ENCODE assay signal across 19 cellular contexts in the genomic region with DNA sequence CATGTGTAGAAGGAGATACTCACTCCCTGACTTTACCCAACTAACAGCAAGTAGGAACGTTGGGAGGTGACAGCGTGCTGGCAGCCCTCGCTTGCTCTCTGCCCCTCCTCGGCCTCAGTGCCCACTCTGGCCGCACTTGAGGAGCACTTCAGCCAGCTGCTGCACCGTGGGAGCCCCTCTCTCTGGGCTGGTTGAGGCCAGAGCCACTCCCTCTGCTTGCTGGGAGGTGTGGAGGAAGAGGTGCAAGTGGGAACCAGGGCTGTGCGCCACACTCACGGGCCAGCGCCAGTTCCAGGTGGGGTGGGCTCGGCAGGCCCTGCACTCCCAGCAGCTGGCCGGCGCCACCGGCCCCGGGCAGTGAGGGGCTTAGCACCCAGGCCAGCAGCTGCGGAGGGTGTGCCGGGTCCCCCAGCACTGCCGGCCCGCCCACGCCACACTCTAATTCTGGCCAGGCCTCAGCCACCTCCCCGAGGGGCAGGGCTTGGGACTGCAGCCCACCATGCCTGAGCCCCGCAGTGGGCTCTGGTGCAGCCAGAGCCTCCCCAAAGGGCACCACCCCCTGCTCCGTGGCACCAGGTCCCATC.
DNase-seq lines count a peak whose midpoint lies in the region; ATAC-seq, FAIRE-seq and TF ChIP-seq lines count a peak whose summit lies in the region.
"Had no signal": no experiment of that assay in that cellular context is flagged by ENCODE, and none has a peak within 500 bp of the region (broad histone marks: within the 10 kb centered on the region; RNA-seq: fewer than 3 reads in every experiment).

No MANE protein-coding gene starts in this region.

- H3K9me3 ChIP-seq in H9 (ENCODE audit: control insufficient read depth, low read depth, low read length): no peaks in the 10 kb centered on the region
- H3K9me3 ChIP-seq in H1 (ENCODE audit: insufficient read depth in 2 of 2, low read depth in 1 of 2, low read length in 1 of 2): peaks cover 0 to 2% of the 10 kb centered on the region in 2 experiments; a peak in 2 of 4 replicates
- no peaks in the 10 kb centered on the region for H3K9me3 ChIP-seq in upper lobe of left lung

- H4K8ac ChIP-seq in H9 (replicated peaks; ENCODE audit: insufficient read length, low read depth, low read length) (no peak overlapping the region), H1 (ENCODE audit: extremely low read depth, insufficient read depth, low read length) (peak overlapping the region; percentile 53; the same call in 1 of the 2 replicates)

- H3K9me3 Mint-ChIP-seq in H9 (no peaks in the 10 kb centered on the region), immature natural killer cell (no peaks in the 10 kb centered on the region)

- TF ChIP-seq POLR2A in H1 (IDR thresholded peaks at IDR 0.05; ENCODE audit: control extremely low read depth in 1 of 2, low read depth in 2 of 2, low read length in 2 of 2) (no peak), upper lobe of left lung (IDR thresholded peaks at IDR 0.05) (no peak)

- H2BK120ac ChIP-seq in H9 (ENCODE audit: low read depth, low read length, poor library complexity, severe bottlenecking): no peak overlapping the region
- H2BK120ac ChIP-seq in H1 (replicated peaks; ENCODE audit: low read depth, low read length): no peak overlapping the region

- H3K27me3 ChIP-seq in H9 (ENCODE audit: insufficient read depth, low read length) (no peaks in the 10 kb centered on the region), H1 (replicated peaks in 1 of 4; ENCODE audit: control insufficient read depth in 3 of 4, extremely low read depth in 1 of 4, insufficient read depth in 3 of 4, low read length in 3 of 4) (no peaks in the 10 kb centered on the region), upper lobe of left lung (no peaks in the 10 kb centered on the region)

- no peak overlapping the region for H3K18ac ChIP-seq in H9 (ENCODE audit: insufficient read length, low read depth, low read length)
- no peak overlapping the region for H3K18ac ChIP-seq in H1 (ENCODE audit: extremely low read depth, low read length)

- H4K20me1 ChIP-seq in H9 (ENCODE audit: control insufficient read depth, insufficient read depth, insufficient read length) (no peaks in the 10 kb centered on the region), H1 (replicated peaks in 1 of 2; ENCODE audit: control insufficient read depth in 1 of 2, insufficient read depth in 2 of 2, low read length in 2 of 2) (no peaks in the 10 kb centered on the region)

- no peaks in the 10 kb centered on the region for H3K4me1 Mint-ChIP-seq in H9
- H3K4me1 Mint-ChIP-seq in immature natural killer cell: no peaks in the 10 kb centered on the region
- H3K4me1 Mint-ChIP-seq: CD4-positive, alpha-beta memory T cell had no signal

- H2BK15ac ChIP-seq in H9 (ENCODE audit: low read depth, low read length): no peak overlapping the region
- no peak overlapping the region for H2BK15ac ChIP-seq in H1 (ENCODE audit: low read length)

- no peak overlapping the region for H3K27ac ChIP-seq in H9 (ENCODE audit: insufficient read length, low read depth, low read length)
- no peak overlapping the region for H3K27ac ChIP-seq in H1 (ENCODE audit: low read depth, low read length)
- H3K27ac ChIP-seq in upper lobe of left lung: no peak overlapping the region

- H3K56ac ChIP-seq in H9 (ENCODE audit: insufficient read length, low read depth, low read length) (no peak overlapping the region), H1 (replicated peaks; ENCODE audit: insufficient read length, low read depth, low read length) (no peak overlapping the region)

- peak; percentile 23 for ATAC-seq in omental fat pad (ENCODE audit: low FRiP score)
- peak; percentile 10 to 41 for ATAC-seq in upper lobe of left lung (ENCODE audit: low FRiP score in 2 of 2)
- ATAC-seq in HG02763 (IDR thresholded peaks at IDR 0.05; ENCODE audit: unreplicated experiment): no peak
- ATAC-seq: HCT116 had no signal

- H3K23ac ChIP-seq in H9 (ENCODE audit: insufficient read length, low read depth, low read length): no peak overlapping the region
- H3K23ac ChIP-seq in H1 (ENCODE audit: insufficient read length): no peak overlapping the region

- H4K91ac ChIP-seq in H9 (ENCODE audit: insufficient read length, low read depth, low read length) (no peak overlapping the region), H1 (replicated peaks; ENCODE audit: insufficient read length, low read length) (no peak overlapping the region)

- no peak for DNase-seq in H9
- no peak for DNase-seq in H1 (ENCODE audit: low read depth in 1 of 2, low spot score in 2 of 2)
- DNase-seq in omental fat pad (ENCODE audit: low spot score): no peak
- DNase-seq in upper lobe of left lung: peak in 1 of 2 donors; percentile 75
- no peak for DNase-seq in immature natural killer cell
- no peak for DNase-seq in stimulated activated CD4-positive, alpha-beta T cell treated with anti-CD3 and anti-CD28 coated beads, Interleukin-4, amount 100 ng/mL, for 1 hour
- DNase-seq: C1 segment of cervical spinal cord; Calu3; CD4-positive, alpha-beta memory T cell; COR-L47; DMS53; DMS79 treated with DMSO at 0.1 percent for 48 hours; GF-D8; GOT3; H7 had no signal

- H3K23me2 ChIP-seq in H9 (ENCODE audit: insufficient read length, low read depth, low read length, poor library complexity, severe bottlenecking): no peaks in the 10 kb centered on the region
- H3K23me2 ChIP-seq in H1 (ENCODE audit: low read depth, low read length): peaks cover 2% of the 10 kb centered on the region; the same call in 1 of the 2 replicates

- no peak overlapping the region for H3K4me2 ChIP-seq in H9 (ENCODE audit: insufficient read depth, insufficient read length, low read length)
- no peak overlapping the region for H3K4me2 ChIP-seq in H1 (ENCODE audit: insufficient read depth in 1 of 2, low read depth in 2 of 2, low read length in 2 of 2)

- H3K27me3 Mint-ChIP-seq in H9 (ENCODE audit: low read depth): no peaks in the 10 kb centered on the region; the same call in 1 of the 2 replicates
- H3K27me3 Mint-ChIP-seq in immature natural killer cell (ENCODE audit: low read depth in 3 of 3): peaks cover 0 to 6% (median 0%) of the 10 kb centered on the region in 3 donors

- no peak overlapping the region; the same call in 1 of the 2 replicates for H3K14ac ChIP-seq in H9 (ENCODE audit: insufficient read depth, low read length)
- H3K14ac ChIP-seq in H1 (ENCODE audit: insufficient read length): no peak overlapping the region

- no peak overlapping the region for H3K4me3 Mint-ChIP-seq in H9
- H3K4me3 Mint-ChIP-seq in immature natural killer cell: no peak overlapping the region
- H3K4me3 Mint-ChIP-seq: CD4-positive, alpha-beta memory T cell had no signal

- H3K79me1 ChIP-seq in H9 (ENCODE audit: insufficient read depth, low read depth, low read length, poor library complexity, severe bottlenecking) (no peaks in the 10 kb centered on the region), H1 (ENCODE audit: low read depth, low read length) (no peaks in the 10 kb centered on the region)

- H2AFZ ChIP-seq in H9 (ENCODE audit: low read length) (no peak overlapping the region), H1 (ENCODE audit: low read length) (no peak overlapping the region)

- H4K5ac ChIP-seq in H9 (ENCODE audit: insufficient read length, low read depth, low read length) (no peak overlapping the region), H1 (ENCODE audit: insufficient read length, low read depth, low read length) (no peak overlapping the region)

- H3K9ac ChIP-seq in H9 (ENCODE audit: extremely low read depth, insufficient read length, low read length): no peak overlapping the region
- no peak overlapping the region for H3K9ac ChIP-seq in H1 (replicated peaks in 1 of 4; ENCODE audit: extremely low read depth in 1 of 4, low read depth in 3 of 4, low read length in 3 of 4)

- TF ChIP-seq RAD21 in H1 (IDR thresholded peaks at IDR 0.05 in 1 of 2, conservative IDR thresholded peaks at IDR 0.05 in 1 of 2; ENCODE audit: low read depth in 2 of 2, low read length in 2 of 2): no peak

- peak overlapping the region; percentile 30 for H2BK20ac ChIP-seq in H9 (ENCODE audit: low read depth, low read length, poor library complexity, severe bottlenecking)
- no peak overlapping the region for H2BK20ac ChIP-seq in H1 (ENCODE audit: low read length)

- H3K79me2 ChIP-seq in H9 (ENCODE audit: insufficient read depth, low read length): no peaks in the 10 kb centered on the region
- H3K79me2 ChIP-seq in H1 (ENCODE audit: control insufficient read depth in 1 of 2, insufficient read depth in 2 of 2, low read length in 2 of 2): no peaks in the 10 kb centered on the region

- H3K36me3 ChIP-seq in H1 (ENCODE audit: control insufficient read depth in 2 of 4, insufficient read depth in 4 of 4, low read length in 3 of 4) (no peaks in the 10 kb centered on the region), upper lobe of left lung (no peaks in the 10 kb centered on the region)

- H2BK12ac ChIP-seq in H9 (ENCODE audit: insufficient read length, low read depth, low read length) (no peak overlapping the region), H1 (ENCODE audit: low read depth, low read length) (no peak overlapping the region)

- POLR2A ChIA-PET in H1 (lab: Charles Lee; ENCODE audit: partially characterized antibody): no interaction called here

- H3K27ac Mint-ChIP-seq in H9 (no peak overlapping the region), immature natural killer cell (no peak overlapping the region)
- H3K27ac Mint-ChIP-seq: CD4-positive, alpha-beta memory T cell had no signal

- H3K4ac ChIP-seq in H9 (ENCODE audit: low read depth, low read length) (no peak overlapping the region; the same call in 1 of the 2 replicates), H1 (replicated peaks; ENCODE audit: insufficient read length, low read depth, low read length) (no peak overlapping the region)

- no peak overlapping the region for H3K4me3 ChIP-seq in H1 (ENCODE audit: extremely low read depth in 1 of 4, insufficient read depth in 2 of 4, low read depth in 3 of 4, low read length in 4 of 4)
- H3K4me3 ChIP-seq in upper lobe of left lung: no peak overlapping the region

- H2BK5ac ChIP-seq in H9 (ENCODE audit: insufficient read length, low read length): no peak overlapping the region
- no peak overlapping the region for H2BK5ac ChIP-seq in H1 (ENCODE audit: low read depth, low read length)

- TF ChIP-seq CTCF in H9 (conservative IDR thresholded peaks at IDR 0.05) (no peak), H1 (IDR thresholded peaks at IDR 0.05; ENCODE audit: control extremely low read depth in 1 of 3, insufficient read depth in 1 of 3, low read depth in 1 of 3, low read length in 3 of 3) (no peak), omental fat pad (IDR thresholded peaks at IDR 0.05) (no peak), upper lobe of left lung (IDR thresholded peaks at IDR 0.05) (no peak)

- CTCF ChIA-PET in H1 (lab: Charles Lee; ENCODE audit: partially characterized antibody): interaction anchor here (0.6 to 1.6 kb wide), 5 partner anchors 15 to 293 kb away, joined by 3 to 4 read pairs (median 3); no protein-coding TSS in a partner anchor

- no peaks in the 10 kb centered on the region for H3K4me1 ChIP-seq in H9 (ENCODE audit: insufficient read depth, low read length)
- H3K4me1 ChIP-seq in H1 (replicated peaks in 1 of 4; ENCODE audit: control insufficient read depth in 3 of 4, insufficient read depth in 4 of 4, low read length in 3 of 4): no peaks in the 10 kb centered on the region
- no peaks in the 10 kb centered on the region for H3K4me1 ChIP-seq in upper lobe of left lung

- H3T11ph ChIP-seq in H9 (ENCODE audit: low read length): no peak overlapping the region

- FAIRE-seq in H1 (lab: Jason Lieb, UNC): no peak
- FAIRE-seq: GM12891, GM18507 had no signal

- no CpG with 5 or more reads among the region's 22 CpGs for WGBS in H9 (ENCODE audit: extremely low coverage, insufficient read length, low lambda C conversion rate)
- WGBS in H1 (ENCODE audit: extremely low coverage in 1 of 2, insufficient coverage in 1 of 2, insufficient read length in 1 of 2, insufficient replicate concordance in 2 of 2, low coverage in 1 of 2, low lambda C conversion rate in 2 of 2, missing lambda C conversion rate in 1 of 2), 2 experiments: 85% methylated on average over 16 of the region's 22 CpGs; no CpG with 5 or more reads in 1 of the 2 experiments
- WGBS in upper lobe of left lung, 2 donors: 72 to 80% methylated on average over 1 to 22 of the region's 22 CpGs

- TF ChIP-seq EP300 in H1 (IDR thresholded peaks at IDR 0.05; ENCODE audit: borderline replicate concordance in 1 of 2, low read depth in 2 of 2, low read length in 2 of 2) (no peak), upper lobe of left lung (IDR thresholded peaks at IDR 0.05) (no peak)

- H3K36me3 Mint-ChIP-seq in H9 (ENCODE audit: insufficient read depth in 1 of 3, low read depth in 3 of 3) (no peaks in the 10 kb centered on the region), immature natural killer cell (no peaks in the 10 kb centered on the region)
- H3K36me3 Mint-ChIP-seq: CD4-positive, alpha-beta memory T cell had no signal

- no peak overlapping the region for H2AK5ac ChIP-seq in H9 (ENCODE audit: insufficient read length, low read length)
- no peak overlapping the region for H2AK5ac ChIP-seq in H1 (ENCODE audit: low read depth, low read length)
